Comparison of ENCODE assay signal across 22 cellular contexts in genomic region chr1:37558411-37558810, GRCh38.
"Had no signal": no experiment of that assay in that cellular context is flagged by ENCODE, and none has a peak within 500 bp of the region (broad histone marks: within the 10 kb centered on the region; RNA-seq: fewer than 3 reads in every experiment).

No MANE protein-coding gene starts in this region.

- H3K27ac Mint-ChIP-seq: activated CD4-positive, alpha-beta memory T cell treated with anti-CD3 and anti-CD28 coated beads for 36 hours; activated naive CD8-positive, alpha-beta T cell treated with anti-CD3 and anti-CD28 coated beads, Interleukin-2, amount 50 U/mL, for 24 hours; T-helper 1 cell treated with Interleukin-12 subunit alpha and Interleukin-12 subunit beta and Interleukin-4 antibody, amounts not matched to agents 30 μg/mL and 1 μg/mL, for 36 hours had no signal

- ATAC-seq: activated naive CD8-positive, alpha-beta T cell treated with anti-CD3 and anti-CD28 coated beads, Interleukin-2, amount 50 U/mL, for 24 hours; esophagus mucosa; left lung; naive thymus-derived CD8-positive, alpha-beta T cell; sciatic nerve; stimulated activated naive CD8-positive, alpha-beta T cell treated with anti-CD3 and anti-CD28 coated beads, Interleukin-15, Interleukin-2, amounts not matched to agents 100 U/mL and 50 U/mL, for 24 hours had no signal

- H3K27ac ChIP-seq: brain microvascular endothelial cell, thyroid gland had no signal

- H3K4me3 Mint-ChIP-seq: activated CD4-positive, alpha-beta memory T cell treated with anti-CD3 and anti-CD28 coated beads for 36 hours; activated naive CD8-positive, alpha-beta T cell treated with anti-CD3 and anti-CD28 coated beads, Interleukin-2, amount 50 U/mL, for 24 hours; naive thymus-derived CD8-positive, alpha-beta T cell; T-helper 1 cell treated with Interleukin-12 subunit alpha and Interleukin-12 subunit beta and Interleukin-4 antibody, amounts not matched to agents 30 μg/mL and 1 μg/mL, for 36 hours had no signal

- H3K27me3 Mint-ChIP-seq: activated CD4-positive, alpha-beta memory T cell treated with anti-CD3 and anti-CD28 coated beads for 36 hours had no signal

- DNase-seq: activated CD4-positive, alpha-beta memory T cell treated with anti-CD3 and anti-CD28 coated beads for 36 hours; activated CD4-positive, alpha-beta T cell treated with anti-CD3 and anti-CD28 coated beads for 48 hours; activated gamma-delta T cell; activated naive CD4-positive, alpha-beta T cell treated with anti-CD3 and anti-CD28 coated beads, Interleukin-2, amount 50 U/mL, for 16 hours; activated naive CD8-positive, alpha-beta T cell treated with anti-CD3 and anti-CD28 coated beads, Interleukin-2, amount 50 U/mL, for 24 hours; brain microvascular endothelial cell; central memory CD4-positive, alpha-beta T cell; effector memory CD4-positive, alpha-beta T cell; foreskin melanocyte; hippocampal formation; kidney glomerular epithelial cell; left lung; naive thymus-derived CD8-positive, alpha-beta T cell; nucleus accumbens; posterior cingulate gyrus; stimulated activated CD4-positive, alpha-beta T cell treated with anti-CD3 and anti-CD28 coated beads, Interleukin-2, amount 100 ng/mL, for 48 hours; stimulated activated naive CD8-positive, alpha-beta T cell treated with anti-CD3 and anti-CD28 coated beads, Interleukin-15, Interleukin-2, amounts not matched to agents 100 U/mL and 50 U/mL, for 24 hours; thyroid gland had no signal

- H3K9me3 ChIP-seq: left lung, thyroid gland had no signal

- H3K9me3 Mint-ChIP-seq: activated naive CD8-positive, alpha-beta T cell treated with anti-CD3 and anti-CD28 coated beads, Interleukin-2, amount 50 U/mL, for 24 hours; naive thymus-derived CD8-positive, alpha-beta T cell; T-helper 1 cell treated with Interleukin-12 subunit alpha and Interleukin-12 subunit beta and Interleukin-4 antibody, amounts not matched to agents 30 μg/mL and 1 μg/mL, for 36 hours had no signal

- H3K36me3 ChIP-seq: thyroid gland had no signal

- H3K27me3 ChIP-seq: brain microvascular endothelial cell, left lung, thyroid gland had no signal

- H3K4me3 ChIP-seq: left lung, lung, thyroid gland had no signal
